Comparison of ENCODE assay signal across 22 cellular contexts in the genomic region with DNA sequence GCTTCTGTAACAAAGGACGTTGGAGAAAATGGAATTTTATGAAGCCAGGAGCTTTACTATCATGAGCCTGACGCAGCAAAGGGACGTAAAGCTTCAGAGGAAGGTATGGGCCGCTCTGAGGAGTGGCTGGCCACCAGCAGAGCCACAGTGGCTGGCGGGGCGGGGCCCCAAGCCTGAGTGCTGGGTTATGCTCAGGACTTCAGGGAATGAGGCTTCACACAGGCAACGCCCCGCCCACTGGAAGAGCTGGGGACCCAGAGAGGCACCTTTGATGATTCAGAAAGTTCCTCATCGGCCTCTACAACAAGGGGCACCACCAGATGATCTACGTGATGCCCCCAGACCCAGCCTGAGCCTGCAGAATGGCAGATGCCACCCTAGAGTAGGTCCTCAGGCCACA.
"Had no signal": no experiment of that assay in that cellular context is flagged by ENCODE, and none has a peak within 500 bp of the region (broad histone marks: within the 10 kb centered on the region; RNA-seq: fewer than 3 reads in every experiment).

No MANE protein-coding gene starts in this region.

- DNase-seq: colonic mucosa; effector CD4-positive, alpha-beta T cell; foreskin melanocyte; heart left ventricle; hippocampal formation; left colon; left ventricle myocardium superior; mesenchymal stem cell; midbrain; psoas muscle; retina; stimulated activated CD4-positive, alpha-beta T cell treated with anti-CD3 and anti-CD28 coated beads, Interleukin-2, amount 100 ng/mL, for 24 hours; stimulated activated CD4-positive, alpha-beta T cell treated with anti-CD3 and anti-CD28 coated beads, Interleukin-4, amount 100 ng/mL, for 4 hours; stimulated activated naive CD4-positive, alpha-beta T cell; thyroid gland; upper lobe of left lung; uterus had no signal

- H3K27ac Mint-ChIP-seq: natural killer cell treated with Interleukin-12 subunit alpha and Interleukin-12 subunit beta and Interleukin-15 and Interleukin-18, amount 100 ng/mL, for 72 hours had no signal

- H3K27me3 Mint-ChIP-seq: natural killer cell treated with Interleukin-12 subunit alpha and Interleukin-12 subunit beta and Interleukin-15 and Interleukin-18, amount 100 ng/mL, for 72 hours had no signal

- H3K9me3 ChIP-seq: colonic mucosa, heart left ventricle, neutrophil, psoas muscle, suprapubic skin, thyroid gland, upper lobe of left lung, uterus had no signal

- ATAC-seq: heart left ventricle, left colon, left ventricle myocardium superior, psoas muscle, sciatic nerve had no signal

- H3K36me3 ChIP-seq: uterus had no signal

- H3K4me3 ChIP-seq: colonic mucosa, heart left ventricle, lung, psoas muscle, suprapubic skin, thyroid gland, upper lobe of left lung, uterus had no signal

- H3K4me3 Mint-ChIP-seq: natural killer cell treated with Interleukin-12 subunit alpha and Interleukin-12 subunit beta and Interleukin-15 and Interleukin-18, amount 100 ng/mL, for 72 hours had no signal

- H3K9me3 Mint-ChIP-seq: natural killer cell treated with Interleukin-12 subunit alpha and Interleukin-12 subunit beta and Interleukin-15 and Interleukin-18, amount 100 ng/mL, for 72 hours had no signal

- H3K4me1 ChIP-seq: psoas muscle, uterus had no signal

- H3K27me3 ChIP-seq: colonic mucosa, heart left ventricle, neutrophil, suprapubic skin, thyroid gland, upper lobe of left lung, uterus had no signal

- H3K27ac ChIP-seq: colonic mucosa, heart left ventricle, neutrophil, psoas muscle, suprapubic skin, thyroid gland, upper lobe of left lung, uterus had no signal
